In the genomic region with DNA sequence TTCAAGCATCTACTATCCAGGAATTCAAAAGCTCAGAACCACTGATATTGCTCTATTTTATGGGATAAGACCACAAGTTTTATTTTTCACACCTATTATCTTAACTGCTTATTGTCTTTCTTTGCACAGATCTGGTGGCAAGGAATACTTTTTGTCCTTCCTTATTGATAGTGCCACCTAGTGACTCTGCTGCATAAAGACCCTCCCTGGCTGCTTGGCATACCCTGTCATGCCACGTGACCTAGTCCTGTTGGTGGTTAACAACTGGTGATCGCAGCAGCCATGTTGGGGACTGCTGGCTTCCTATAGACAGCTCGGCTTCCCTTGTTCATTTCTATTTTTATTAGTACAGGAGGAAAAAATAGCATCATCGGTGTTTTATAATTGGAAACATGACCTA, we compare ENCODE assay signal across 8 cellular contexts.
DNase-seq lines count a peak whose midpoint lies in the region; ATAC-seq and TF ChIP-seq lines count a peak whose summit lies in the region.

No MANE protein-coding gene starts in this region.

- no peaks in the 10 kb centered on the region for H3K36me3 Mint-ChIP-seq in activated CD8-positive, alpha-beta memory T cell treated with anti-CD3 and anti-CD28 coated beads, Interleukin-2, amount 10 ng/mL, durations not matched to agents 7 days and 5 days

- H3K27ac Mint-ChIP-seq in activated CD8-positive, alpha-beta memory T cell treated with anti-CD3 and anti-CD28 coated beads, Interleukin-2, amount 10 ng/mL, durations not matched to agents 7 days and 5 days: no peak overlapping the region

- no peaks in the 10 kb centered on the region for H3K27me3 Mint-ChIP-seq in activated CD8-positive, alpha-beta memory T cell treated with anti-CD3 and anti-CD28 coated beads, Interleukin-2, amount 10 ng/mL, durations not matched to agents 7 days and 5 days

- peaks cover 2% of the 10 kb centered on the region for H3K9me3 Mint-ChIP-seq in activated CD8-positive, alpha-beta memory T cell treated with anti-CD3 and anti-CD28 coated beads, Interleukin-2, amount 10 ng/mL, durations not matched to agents 7 days and 5 days (ENCODE audit: low read depth)

- no peaks in the 10 kb centered on the region for H3K9me3 ChIP-seq in BLaER1
- no peaks in the 10 kb centered on the region for H3K9me3 ChIP-seq in HAP-1
- H3K9me3 ChIP-seq in esophagus squamous epithelium: no peaks in the 10 kb centered on the region

- CTCF ChIA-PET in activated CD8-positive, alpha-beta memory T cell treated with anti-CD3 and anti-CD28 coated beads, Interleukin-2, amount 10 ng/mL, durations not matched to agents 7 days and 5 days (lab: Charles Lee): no interaction called here

- ATAC-seq in activated CD8-positive, alpha-beta memory T cell treated with anti-CD3 and anti-CD28 coated beads, Interleukin-2, amount 10 ng/mL, durations not matched to agents 7 days and 5 days: no peak
- ATAC-seq in GM18520 (IDR thresholded peaks at IDR 0.05; ENCODE audit: unreplicated experiment): no peak

- H3K27ac ChIP-seq in BLaER1: no peak overlapping the region
- no peak overlapping the region for H3K27ac ChIP-seq in esophagus squamous epithelium

- TF ChIP-seq POLR2A in esophagus squamous epithelium (IDR thresholded peaks at IDR 0.05): no peak

- TF ChIP-seq CTCF in fibroblast of the aortic adventitia (IDR thresholded peaks at IDR 0.05; ENCODE audit: insufficient read depth, low read length): peak; percentile 5
- peak in 1 of 6 experiments; percentile 13 for TF ChIP-seq CTCF in esophagus squamous epithelium (IDR thresholded peaks at IDR 0.05)

- H3K4me1 Mint-ChIP-seq in activated CD8-positive, alpha-beta memory T cell treated with anti-CD3 and anti-CD28 coated beads, Interleukin-2, amount 10 ng/mL, durations not matched to agents 7 days and 5 days: no peaks in the 10 kb centered on the region

- in situ Hi-C loops in HAP-1 (cut with MboI; ENCODE audit: low sequenced_read_pairs): no loop called here
- in situ Hi-C loops in ACHN (cut with HindIII; ENCODE audit: low pct_ligation_motif_present, low pct_unique_long_range_greater_than_20kb, low sequenced_read_pairs): no loop called here

- no peaks in the 10 kb centered on the region for H3K27me3 ChIP-seq in BLaER1
- H3K27me3 ChIP-seq in HAP-1 (ENCODE audit: low read depth): no peaks in the 10 kb centered on the region
- H3K27me3 ChIP-seq in esophagus squamous epithelium: no peaks in the 10 kb centered on the region

- 49 to 52% methylated on average over 4 of the region's 4 CpGs for WGBS in esophagus squamous epithelium, 2 donors

- H3K4me3 ChIP-seq in BLaER1 (no peak overlapping the region), HAP-1 (no peak overlapping the region), fibroblast of the aortic adventitia (ENCODE audit: low read depth, low read length) (no peak overlapping the region), esophagus squamous epithelium (no peak overlapping the region)

- intact Hi-C loops in esophagus squamous epithelium (cut with DNase I): no loop called here

- H4K20me1 ChIP-seq in BLaER1: no peaks in the 10 kb centered on the region

- H3K36me3 ChIP-seq in BLaER1 (no peaks in the 10 kb centered on the region), HAP-1 (replicated peaks) (no peaks in the 10 kb centered on the region), esophagus squamous epithelium (no peaks in the 10 kb centered on the region)

- 0 out of 2 replicates have a peak overlapping the region, but pooled peaks have one; percentile 10 for H3K4me2 ChIP-seq in BLaER1

- H3K9ac ChIP-seq in BLaER1: no peak overlapping the region

- DNase-seq in HAP-1 (ENCODE audit: low spot score in 2 of 2) (peak; percentile 26 to 62), NCI-H82 (lab: John Stamatoyannopoulos, UW) (peak; percentile 69), fibroblast of the aortic adventitia (ENCODE audit: low read depth) (peak; percentile 5), ACHN (no peak), esophagus squamous epithelium (lab: John Stamatoyannopoulos, UW) (no peak)
- no peak for DNase-seq in activated CD8-positive, alpha-beta memory T cell treated with anti-CD3 and anti-CD28 coated beads, Interleukin-2, amount 10 ng/mL, durations not matched to agents 7 days and 5 days

- H3K4me1 ChIP-seq in BLaER1: peaks cover 7% of the 10 kb centered on the region; the same call in 1 of the 2 replicates
- H3K4me1 ChIP-seq in HAP-1: no peaks in the 10 kb centered on the region
- peaks cover 0 to under 1% (median 0%) of the 10 kb centered on the region in 3 donors for H3K4me1 ChIP-seq in esophagus squamous epithelium

- H3K4me3 Mint-ChIP-seq in activated CD8-positive, alpha-beta memory T cell treated with anti-CD3 and anti-CD28 coated beads, Interleukin-2, amount 10 ng/mL, durations not matched to agents 7 days and 5 days: no peak overlapping the region

Comparison
In these comparisons a context has a peak if more than half of its experiments do, and no peak if none do; other contexts are left out.
1. DNase-seq: peak in HAP-1 (2 of 2), NCI-H82 (single experiment) and fibroblast of the aortic adventitia (single experiment); none in ACHN (single experiment), activated CD8-positive, alpha-beta memory T cell treated with anti-CD3 and anti-CD28 coated beads, Interleukin-2, amount 10 ng/mL, durations not matched to agents 7 days and 5 days (single experiment) and esophagus squamous epithelium (single experiment).